In the genomic region with DNA sequence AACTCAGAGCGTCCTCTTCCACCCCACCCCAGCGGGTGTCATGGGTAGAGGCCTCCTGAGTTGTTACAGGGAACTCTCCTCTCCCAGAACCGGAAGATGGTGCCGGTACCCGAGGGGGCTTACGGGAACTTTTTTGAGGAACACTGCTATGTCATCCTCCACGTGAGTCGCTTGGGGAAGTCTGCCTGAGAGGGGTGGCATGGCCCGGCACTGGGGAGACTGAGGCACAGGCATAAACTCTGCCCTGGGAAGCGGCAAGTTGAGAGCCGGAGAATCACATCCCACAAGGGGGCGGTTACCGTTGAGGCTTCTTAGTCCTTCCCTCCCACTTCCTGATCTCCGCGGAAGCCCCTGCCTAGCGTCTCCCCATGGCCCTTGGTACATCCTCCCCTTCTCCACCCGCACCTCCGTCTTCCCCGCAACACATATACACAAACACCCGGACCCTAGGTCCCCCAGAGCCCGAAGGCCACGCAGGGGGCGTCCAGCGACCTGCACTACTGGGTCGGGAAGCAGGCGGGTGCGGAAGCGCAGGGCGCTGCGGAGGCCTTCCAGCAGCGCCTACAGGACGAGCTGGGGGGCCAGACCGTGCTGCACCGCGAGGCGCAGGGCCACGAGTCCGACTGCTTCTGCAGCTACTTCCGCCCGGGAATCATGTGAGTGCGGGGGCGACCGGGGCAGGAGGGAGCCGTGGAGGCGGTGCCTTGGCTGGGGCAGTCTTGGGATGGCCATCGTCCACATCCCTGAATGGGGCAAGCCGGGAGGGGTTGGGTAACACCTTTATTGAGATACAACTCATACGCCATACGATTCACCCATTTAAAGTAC, we compare ENCODE assay signal across 8 cellular contexts. TPM values are rescaled to one million over a fixed set of nuclear protein-coding genes. Genes with fewer than 3 reads are reported as not detected.
DNase-seq lines count a peak whose midpoint lies in the region; ATAC-seq and TF ChIP-seq lines count a peak whose summit lies in the region.

No MANE protein-coding gene starts in this region.

- peaks cover 11% of the 10 kb centered on the region for H3K79me2 ChIP-seq in DOHH2 (ENCODE audit: control insufficient read depth, low read length)

- H3F3A ChIP-seq in DOHH2 (ENCODE audit: control insufficient read depth, insufficient read depth): no peaks in the 10 kb centered on the region; the same call in 1 of the 2 replicates

- H3K36me3 ChIP-seq in DOHH2 (ENCODE audit: control insufficient read depth, low read length) (peaks cover 26% of the 10 kb centered on the region), duodenal mucosa (ENCODE audit: control insufficient read depth in 1 of 2, insufficient read depth in 2 of 2, low read length in 2 of 2) (peaks cover 16 to 23% of the 10 kb centered on the region in 2 donors)

- no peak for TF ChIP-seq CTCF in DOHH2 (IDR thresholded peaks at IDR 0.05; ENCODE audit: low read depth, low read length, poor library complexity, severe bottlenecking)

- H3K9ac ChIP-seq in duodenal mucosa (ENCODE audit: low read depth in 1 of 2, low read length in 2 of 2): peak overlapping the region; percentile 90 to 99

- H3K4me1 Mint-ChIP-seq in activated CD4-positive, alpha-beta T cell treated with anti-CD3 and anti-CD28 coated beads, Interleukin-2, amount 10 ng/mL, durations not matched to agents 24 days and 14 days: peaks cover 46% of the 10 kb centered on the region

- no peaks in the 10 kb centered on the region for H3K27me3 ChIP-seq in DOHH2 (ENCODE audit: control insufficient read depth, low read length)
- no peaks in the 10 kb centered on the region for H3K27me3 ChIP-seq in duodenal mucosa (ENCODE audit: control insufficient read depth in 1 of 2, insufficient read depth in 2 of 2, low read length in 2 of 2)

- peaks cover 30% of the 10 kb centered on the region for H3K4me1 ChIP-seq in DOHH2 (ENCODE audit: control insufficient read depth, low read length)
- H3K4me1 ChIP-seq in duodenal mucosa (ENCODE audit: control insufficient read depth in 1 of 2, insufficient read depth in 2 of 2, low read length in 2 of 2): peaks cover 65 to 75% of the 10 kb centered on the region in 2 donors

- DNase-seq in KG1 (lab: John Stamatoyannopoulos, UW): peak; percentile 59
- peak; percentile 89 for DNase-seq in activated CD4-positive, alpha-beta T cell treated with anti-CD3 and anti-CD28 coated beads, Interleukin-2, amount 10 ng/mL, durations not matched to agents 24 days and 14 days
- DNase-seq in lung microvascular endothelial cell (ENCODE audit: low read depth in 2 of 2): peak; percentile 60 to 80
- DNase-seq in stimulated activated CD8-positive, alpha-beta memory T cell treated with anti-CD3 and anti-CD28 coated beads, Interleukin-12 subunit alpha, Interleukin-12 subunit beta, amount 100 ng/mL, for 1 hour (ENCODE audit: low read depth): peak; percentile 27
- no peak for DNase-seq in NCI-H82 treated with DMSO at 0.1 percent for 48 hours (lab: John Stamatoyannopoulos, UW; ENCODE audit: unreplicated experiment)

- H3K9me2 ChIP-seq in DOHH2 (replicated peaks; ENCODE audit: control insufficient read depth, low read length): no peaks in the 10 kb centered on the region

- H3K4me2 ChIP-seq in DOHH2 (ENCODE audit: low read length): peak overlapping the region; percentile 82

- H3K4me3 ChIP-seq in DOHH2 (ENCODE audit: low read length) (peak overlapping the region; percentile 86), duodenal mucosa (ENCODE audit: low read depth in 1 of 2, low read length in 2 of 2) (peak overlapping the region; percentile 81 to 87)

- H3K9me3 Mint-ChIP-seq in activated CD4-positive, alpha-beta T cell treated with anti-CD3 and anti-CD28 coated beads, Interleukin-2, amount 10 ng/mL, durations not matched to agents 24 days and 14 days: no peaks in the 10 kb centered on the region

- H4K20me1 ChIP-seq in DOHH2 (ENCODE audit: control insufficient read depth, insufficient read depth, low read depth, low read length): no peaks in the 10 kb centered on the region

- peaks cover 2% of the 10 kb centered on the region for H3K27me3 Mint-ChIP-seq in activated CD4-positive, alpha-beta T cell treated with anti-CD3 and anti-CD28 coated beads, Interleukin-2, amount 10 ng/mL, durations not matched to agents 24 days and 14 days

- H3K27ac Mint-ChIP-seq in activated CD4-positive, alpha-beta T cell treated with anti-CD3 and anti-CD28 coated beads, Interleukin-2, amount 10 ng/mL, durations not matched to agents 24 days and 14 days: peak overlapping the region; percentile 95

- peak overlapping the region; percentile 44; the same call in 1 of the 2 replicates for H3K27ac ChIP-seq in DOHH2 (ENCODE audit: low read depth, low read length)
- H3K27ac ChIP-seq in duodenal mucosa (ENCODE audit: low read depth, low read length): peak overlapping the region; percentile 91

- ATAC-seq in GM21529 (IDR thresholded peaks at IDR 0.05; ENCODE audit: unreplicated experiment): peak; percentile 64

- intact Hi-C loops in activated CD4-positive, alpha-beta T cell treated with anti-CD3 and anti-CD28 coated beads, Interleukin-2, amount 10 ng/mL, durations not matched to agents 24 days and 14 days (cut with micrococcal nuclease): loop anchor here (1.0 to 2.0 kb wide), 2 partner anchors 45 to 171 kb away; a partner anchor contains a TSS

- peak overlapping the region; percentile 97 for H3K4me3 Mint-ChIP-seq in activated CD4-positive, alpha-beta T cell treated with anti-CD3 and anti-CD28 coated beads, Interleukin-2, amount 10 ng/mL, durations not matched to agents 24 days and 14 days

- no peaks in the 10 kb centered on the region for H3K9me3 ChIP-seq in DOHH2 (ENCODE audit: control insufficient read depth, insufficient read depth, low read length)
- H3K9me3 ChIP-seq in duodenal mucosa (ENCODE audit: control insufficient read depth in 1 of 2, low read length in 2 of 2): no peaks in the 10 kb centered on the region

- H3K36me3 Mint-ChIP-seq in activated CD4-positive, alpha-beta T cell treated with anti-CD3 and anti-CD28 coated beads, Interleukin-2, amount 10 ng/mL, durations not matched to agents 24 days and 14 days (ENCODE audit: low read depth): peaks cover 21% of the 10 kb centered on the region

RNA-seq across cellular contexts. Expression of a gene that starts 3.4 kb away (rescaled TPM):
- total RNA-seq in activated CD4-positive, alpha-beta T cell treated with anti-CD3 and anti-CD28 coated beads, Interleukin-2, amount 10 ng/mL, durations not matched to agents 24 days and 14 days: 11.4 and 12.8 TPM in 2 replicates
- 2.8 and 3.1 TPM in 2 replicates for total RNA-seq in lung microvascular endothelial cell

RNA-seq across cellular contexts. Expression of a gene that starts 35.4 kb away (rescaled TPM):
- 4.1 and 4.2 TPM in 2 replicates for total RNA-seq in activated CD4-positive, alpha-beta T cell treated with anti-CD3 and anti-CD28 coated beads, Interleukin-2, amount 10 ng/mL, durations not matched to agents 24 days and 14 days
- total RNA-seq in lung microvascular endothelial cell: 11.1 and 13.7 TPM in 2 replicates

RNA-seq across cellular contexts. Expression of a gene that starts 45.0 kb away (rescaled TPM):
- 0.17 and 0.54 TPM in 2 replicates for total RNA-seq in activated CD4-positive, alpha-beta T cell treated with anti-CD3 and anti-CD28 coated beads, Interleukin-2, amount 10 ng/mL, durations not matched to agents 24 days and 14 days
- not detected in 2 replicates for total RNA-seq in lung microvascular endothelial cell
